Comparison of ENCODE assay signal across 2 cellular contexts in genomic region chr17:30997270-30997669, GRCh38.
TF ChIP-seq lines count a peak whose summit lies in the region.

No MANE protein-coding gene starts in this region.

TF ChIP-seq in K562, 482 proteins besides CTCF, POLR2A, EP300 and RAD21 (continued from another document and continues in another):
- TF ChIP-seq MGA (IDR thresholded peaks at IDR 0.05) (no peak), RBBP5 (IDR thresholded peaks at IDR 0.05; ENCODE audit: borderline replicate concordance, insufficient read depth, low read length, poor library complexity, severe bottlenecking) (no peak), CUX1 (CRISPR knock-in tag; IDR thresholded peaks at IDR 0.05) (no peak), RBM39 (optimal IDR thresholded peaks at IDR 0.05; ENCODE audit: low read depth, low read length) (no peak)

TF ChIP-seq in SK-N-SH treated with all-trans-retinoic acid at 6 μM for 48 hours, 23 proteins besides CTCF, POLR2A, EP300 and RAD21 (continued from another document):
- TF ChIP-seq TSHZ2 (CRISPR knock-in tag; IDR thresholded peaks at IDR 0.05) (no peak), SNAI2 (CRISPR knock-in tag; IDR thresholded peaks at IDR 0.05) (no peak), CSRNP3 (CRISPR knock-in tag; IDR thresholded peaks at IDR 0.05) (no peak)
